In the genomic region with DNA sequence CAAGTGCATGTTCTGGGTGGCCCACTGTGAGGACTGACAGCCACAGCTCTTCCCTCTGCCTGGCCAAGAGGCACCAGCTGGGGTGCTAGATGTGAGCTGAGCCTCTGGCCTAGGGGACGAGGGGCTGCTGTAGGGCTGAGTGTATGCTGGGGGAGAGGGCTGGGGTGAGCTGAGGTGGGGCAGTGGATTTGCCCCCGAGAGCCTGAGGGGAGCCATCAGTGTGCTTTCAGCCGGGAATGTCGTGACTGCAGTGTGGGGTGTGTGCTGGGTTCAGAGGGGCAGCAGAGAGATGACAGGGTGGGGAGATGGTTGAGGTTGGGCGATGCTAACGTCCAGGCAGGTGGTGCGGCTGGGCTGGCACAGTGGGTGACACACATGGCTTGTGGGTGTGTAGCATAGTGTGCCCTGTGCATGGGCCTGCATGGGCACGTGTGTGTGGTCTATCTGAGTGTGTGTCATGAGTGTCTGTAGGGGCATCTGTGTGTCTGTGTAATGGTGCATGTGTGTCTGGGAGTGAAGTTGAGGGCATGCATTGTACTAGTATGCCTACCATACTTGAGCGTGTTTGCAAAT, we compare ENCODE assay signal across 22 cellular contexts. TPM values are rescaled to one million over a fixed set of nuclear protein-coding genes. Genes with fewer than 3 reads are reported as not detected.
DNase-seq lines count a peak whose midpoint lies in the region; ATAC-seq and TF ChIP-seq lines count a peak whose summit lies in the region.
"Had no signal": no experiment of that assay in that cellular context is flagged by ENCODE, and none has a peak within 500 bp of the region (broad histone marks: within the 10 kb centered on the region; RNA-seq: fewer than 3 reads in every experiment).

No MANE protein-coding gene starts in this region.

- ATAC-seq in sciatic nerve (no peak), HG02571 (IDR thresholded peaks at IDR 0.05; ENCODE audit: unreplicated experiment) (no peak)
- no peak for ATAC-seq in naive thymus-derived CD4-positive, alpha-beta T cell

- no peak for DNase-seq in endothelial cell (ENCODE audit: low spot score)
- no peak for DNase-seq in neural crest cell (ENCODE audit: low read depth, low spot score)
- DNase-seq in sciatic nerve (ENCODE audit: low spot score), result peak; percentile 28
- peak; percentile 27 for DNase-seq in ureter (ENCODE audit: low spot score)
- no peak for DNase-seq in naive thymus-derived CD4-positive, alpha-beta T cell
- DNase-seq in cerebellar cortex (ENCODE audit: low spot score), result no peak
- DNase-seq in RKO (ENCODE audit: low spot score), result no peak
- DNase-seq: COR-L47, DMS79, NCI-H1105, NCI-H2029 treated with DMSO at 0.1 percent for 48 hours, NCI-H510A treated with DMSO at 0.1 percent for 48 hours, NCI-H748 treated with DMSO at 0.1 percent for 48 hours had no signal

- intact Hi-C loops in sciatic nerve (cut with DNase I), result no loop called here
- intact Hi-C loops in naive thymus-derived CD4-positive, alpha-beta T cell (cut with micrococcal nuclease), result no loop called here

- H3K9me3 Mint-ChIP-seq in endothelial cell (ENCODE audit: unreplicated experiment), result no peaks in the 10 kb centered on the region
- H3K9me3 Mint-ChIP-seq in neural crest cell, result no peaks in the 10 kb centered on the region
- peaks cover 0 to 4% (median 0%) of the 10 kb centered on the region in 11 donors for H3K9me3 Mint-ChIP-seq in naive thymus-derived CD4-positive, alpha-beta T cell
- H3K9me3 Mint-ChIP-seq: CD4-positive, alpha-beta T cell had no signal

- H3K27me3 Mint-ChIP-seq in endothelial cell (ENCODE audit: unreplicated experiment) (peaks cover 12% of the 10 kb centered on the region), neural crest cell (ENCODE audit: low read depth) (peaks cover 31% of the 10 kb centered on the region)
- H3K27me3 Mint-ChIP-seq in naive thymus-derived CD4-positive, alpha-beta T cell, result peaks cover 22 to 59% (median 40%) of the 10 kb centered on the region in 5 donors

- H3K4me3 Mint-ChIP-seq in endothelial cell (ENCODE audit: unreplicated experiment), result peak overlapping the region; percentile 49
- H3K4me3 Mint-ChIP-seq in neural crest cell, result no peak overlapping the region
- H3K4me3 Mint-ChIP-seq in naive thymus-derived CD4-positive, alpha-beta T cell, result no peak overlapping the region
- H3K4me3 Mint-ChIP-seq: CD4-positive, alpha-beta T cell had no signal

- no peak for TF ChIP-seq CTCF in endothelial cell (IDR thresholded peaks at IDR 0.05; ENCODE audit: unreplicated experiment)
- no peak for TF ChIP-seq CTCF in neural crest cell (conservative IDR thresholded peaks at IDR 0.05)

- no peaks in the 10 kb centered on the region for H3K27me3 ChIP-seq in naive thymus-derived CD4-positive, alpha-beta T cell (ENCODE audit: control insufficient read depth in 2 of 2, insufficient read depth in 2 of 2, low read length in 2 of 2)
- H3K27me3 ChIP-seq: BLaER1 had no signal

- H3K36me3 ChIP-seq in naive thymus-derived CD4-positive, alpha-beta T cell (ENCODE audit: control insufficient read depth in 2 of 3, insufficient read depth in 3 of 3, low read length in 3 of 3), result no peaks in the 10 kb centered on the region
- H3K36me3 ChIP-seq: BLaER1, HAP-1 had no signal

- CTCF ChIA-PET in naive thymus-derived CD4-positive, alpha-beta T cell (lab: Charles Lee), result no interaction called here

- H3K4me1 ChIP-seq in naive thymus-derived CD4-positive, alpha-beta T cell (ENCODE audit: control insufficient read depth in 2 of 2, insufficient read depth in 2 of 2, low read length in 2 of 2), result no peaks in the 10 kb centered on the region
- H3K4me1 ChIP-seq: HAP-1 had no signal

- POLR2A ChIA-PET in naive thymus-derived CD4-positive, alpha-beta T cell (lab: Charles Lee), result no interaction called here

- H3K9me3 ChIP-seq in naive thymus-derived CD4-positive, alpha-beta T cell (ENCODE audit: control insufficient read depth in 2 of 3, low read length in 3 of 3), result no peaks in the 10 kb centered on the region
- H3K9me3 ChIP-seq: BLaER1, HAP-1 had no signal

- H3K27ac Mint-ChIP-seq in endothelial cell (ENCODE audit: unreplicated experiment) (no peak overlapping the region), neural crest cell (ENCODE audit: unreplicated experiment) (peak overlapping the region; percentile 50)
- peak overlapping the region in 1 of 9 donors; percentile 52 for H3K27ac Mint-ChIP-seq in naive thymus-derived CD4-positive, alpha-beta T cell
- H3K27ac Mint-ChIP-seq: CD4-positive, alpha-beta T cell had no signal

- no peak overlapping the region for H3K4me3 ChIP-seq in naive thymus-derived CD4-positive, alpha-beta T cell (ENCODE audit: low read length)
- H3K4me3 ChIP-seq: BLaER1, HAP-1, PC-9 had no signal

- H3K36me3 Mint-ChIP-seq in endothelial cell (ENCODE audit: low read depth, unreplicated experiment) (no peaks in the 10 kb centered on the region), neural crest cell (ENCODE audit: low read depth) (no peaks in the 10 kb centered on the region)
- H3K36me3 Mint-ChIP-seq in naive thymus-derived CD4-positive, alpha-beta T cell, result peaks cover 0 to 3% (median 0%) of the 10 kb centered on the region in 5 donors

- peaks cover 15% of the 10 kb centered on the region for H3K4me1 Mint-ChIP-seq in endothelial cell (ENCODE audit: unreplicated experiment)
- H3K4me1 Mint-ChIP-seq in neural crest cell, result peaks cover 3% of the 10 kb centered on the region
- H3K4me1 Mint-ChIP-seq in naive thymus-derived CD4-positive, alpha-beta T cell, result peaks cover 0 to 3% (median 0%) of the 10 kb centered on the region in 7 donors

- H3K27ac ChIP-seq in naive thymus-derived CD4-positive, alpha-beta T cell (ENCODE audit: low read depth, low read length), result no peak overlapping the region
- H3K27ac ChIP-seq: BLaER1, HL-60, KMS-11, PC-9, RWPE1 had no signal

RNA-seq across cellular contexts. Expression of a gene that starts 46.0 kb away (rescaled TPM):
- total RNA-seq in endothelial cell (ENCODE audit: unreplicated experiment) (178 TPM), neural crest cell (43.2 and 44.2 TPM in 2 replicates), sciatic nerve (58.4 TPM), ureter (178 TPM)
- total RNA-seq in naive thymus-derived CD4-positive, alpha-beta T cell, result 10 to 100 TPM; 42.1 to 94.7 (median 73.4) TPM
- polyA plus RNA-seq in naive thymus-derived CD4-positive, alpha-beta T cell, result 10 to 100 TPM; 88.0 to 93.4 TPM

RNA-seq across cellular contexts. Expression of a gene that starts 52.7 kb away (rescaled TPM):
- 0.54 TPM for total RNA-seq in endothelial cell (ENCODE audit: unreplicated experiment)
- 113 and 119 TPM in 2 replicates for total RNA-seq in neural crest cell
- total RNA-seq in sciatic nerve, result 2.1 TPM
- total RNA-seq in ureter, result 0.52 TPM
- total RNA-seq in naive thymus-derived CD4-positive, alpha-beta T cell, result not detected
- polyA plus RNA-seq in naive thymus-derived CD4-positive, alpha-beta T cell, result not detected
- total RNA-seq: CD4-positive, alpha-beta T cell; HT1080; PC-9 had no signal

Comparison
In these comparisons a context has a peak if more than half of its experiments do, and no peak if none do; other contexts are left out.
1. DNase-seq: peak in sciatic nerve (single experiment) and ureter (single experiment); none in endothelial cell (single experiment), neural crest cell (single experiment), naive thymus-derived CD4-positive, alpha-beta T cell (0 of 9), cerebellar cortex (single experiment) and RKO (single experiment).
2. RNA of a gene that starts 52.7 kb away (total RNA-seq): 113 to 119 TPM in neural crest cell; 2.1 TPM in sciatic nerve (single experiment), 0.54 TPM in endothelial cell (single experiment), 0.52 TPM in ureter (single experiment) and not detected in naive thymus-derived CD4-positive, alpha-beta T cell; every median in the first group is over 10 times any median in the second.